Comparison of ENCODE assay signal across 26 cellular contexts in genomic region chr2:202918860-202919259, GRCh38.
"Had no signal": no experiment of that assay in that cellular context is flagged by ENCODE, and none has a peak within 500 bp of the region (broad histone marks: within the 10 kb centered on the region; RNA-seq: fewer than 3 reads in every experiment).

No MANE protein-coding gene starts in this region.

- H3K4me3 ChIP-seq: coronary artery, dorsolateral prefrontal cortex, esophagus squamous epithelium, gastrocnemius medialis, heart right ventricle, left lung, lower lobe of right lung had no signal

- ATAC-seq: esophagus mucosa; gastrocnemius medialis; heart right ventricle; left cardiac atrium; left lung; left ventricle myocardium superior; lower lobe of right lung; naive thymus-derived CD4-positive, alpha-beta T cell had no signal

- H3K27ac ChIP-seq: coronary artery, dorsolateral prefrontal cortex, epithelial cell of prostate, esophagus squamous epithelium, gastrocnemius medialis, heart right ventricle, left lung, lower lobe of right lung had no signal

- FAIRE-seq: endothelial cell of umbilical vein, islet of Langerhans, keratinocyte had no signal

- DNase-seq: dermis blood vessel endothelial cell; dorsolateral prefrontal cortex; effector CD4-positive, alpha-beta T cell; effector memory CD4-positive, alpha-beta T cell; erythroblast; esophagus squamous epithelium; foreskin fibroblast; foreskin melanocyte; gastrocnemius medialis; glutamatergic neuron; head of caudate nucleus; heart right ventricle; hippocampal formation; left cardiac atrium; left lung; left ventricle myocardium superior; lower lobe of right lung; mesenchymal stem cell; midbrain; naive thymus-derived CD4-positive, alpha-beta T cell had no signal

- H3K9me3 ChIP-seq: esophagus squamous epithelium, gastrocnemius medialis, left lung, lower lobe of right lung had no signal

- H3K4me1 ChIP-seq: left lung, lower lobe of right lung had no signal

- H3K27me3 ChIP-seq: dorsolateral prefrontal cortex, esophagus squamous epithelium, gastrocnemius medialis, heart right ventricle, left lung had no signal
